8 cellular contexts compared by ENCODE assay signal in genomic region chr1:154955718-154956513, GRCh38. TPM values are rescaled to one million over a fixed set of nuclear protein-coding genes. Genes with fewer than 3 reads are reported as not detected.
DNase-seq lines count a peak whose midpoint lies in the region; ATAC-seq and TF ChIP-seq lines count a peak whose summit lies in the region.

PBXIP1 (minus strand) TSS chr1:154956099; CDS start chr1:154953721, 2,378 bp downstream.

- under 1% methylated on average over 16 of the region's 18 CpGs for WGBS in mammary epithelial cell (ENCODE audit: low coverage, missing lambda C conversion rate)

- CTCF ChIA-PET in mammary epithelial cell (lab: Charles Lee; ENCODE audit: low non-redundant PET), result interaction anchor here (0.5 to 0.7 kb wide), 2 partner anchors 106 to 422 kb away, joined by 3 to 5 read pairs; no protein-coding TSS in a partner anchor

- intact Hi-C loops in mammary epithelial cell (cut with micrococcal nuclease), result no loop called here

- H3K27me3 ChIP-seq in WERI-Rb-1 (ENCODE audit: insufficient read depth, low read depth, severe bottlenecking) (no peaks in the 10 kb centered on the region), mammary epithelial cell (ENCODE audit: insufficient read depth, low read length) (no peaks in the 10 kb centered on the region)

- peaks cover 20% of the 10 kb centered on the region for H3K4me1 ChIP-seq in mammary epithelial cell (ENCODE audit: insufficient read depth, low read length)

- peak within 1 kb of the TSS; percentile 85 for H2AFZ ChIP-seq in mammary epithelial cell (ENCODE audit: low read depth, low read length)

- H3K9me3 ChIP-seq in WERI-Rb-1 (ENCODE audit: severe bottlenecking) (no peaks in the 10 kb centered on the region), mammary epithelial cell (replicated peaks; ENCODE audit: insufficient read depth, low read length) (no peaks in the 10 kb centered on the region), iPS-18c (ENCODE audit: control insufficient read depth, insufficient read depth, low read length) (no peaks in the 10 kb centered on the region)

- DNase-seq in 8988T (peak; percentile 95), NCI-H2227 treated with DMSO at 0.1 percent for 48 hours (lab: John Stamatoyannopoulos, UW) (peak; percentile 88), WERI-Rb-1 (peak; percentile 98), mammary epithelial cell (peak; percentile 85), skeletal muscle cell (ENCODE audit: low read depth) (peak; percentile 63)

- H3K27ac ChIP-seq in WERI-Rb-1 (peak within 1 kb of the TSS; percentile 88), mammary epithelial cell (ENCODE audit: insufficient read depth, low read depth, low read length) (peak within 1 kb of the TSS; percentile 69)

- H3K4me3 ChIP-seq in WERI-Rb-1 (ENCODE audit: low read depth, low read length), result peak within 1 kb of the TSS; percentile 58
- peak within 1 kb of the TSS; percentile 56 to 65 (median 59) for H3K4me3 ChIP-seq in mammary epithelial cell (replicated peaks in 1 of 3; ENCODE audit: insufficient read depth in 1 of 3, low read depth in 2 of 3, low read length in 3 of 3)
- H3K4me3 ChIP-seq in iPS-18c (ENCODE audit: insufficient read depth, low read depth, low read length), result peak within 1 kb of the TSS; percentile 59
- H3K4me3 ChIP-seq in skeletal muscle cell (ENCODE audit: low read depth, low read length), result peak within 1 kb of the TSS; percentile 65

- peak within 1 kb of the TSS; percentile 96 for H3K4me2 ChIP-seq in mammary epithelial cell (ENCODE audit: insufficient read depth, low read depth, low read length)

- H3K79me2 ChIP-seq in mammary epithelial cell (ENCODE audit: insufficient read depth, low read length), result peaks cover 9% of the 10 kb centered on the region

- peak; percentile 27; the same call in 1 of the 2 replicates for TF ChIP-seq CTCF in WERI-Rb-1 (IDR thresholded peaks at IDR 0.05; ENCODE audit: low read depth, low read length)
- peak in 1 of 2 donors; percentile 41 for TF ChIP-seq CTCF in mammary epithelial cell (conservative IDR thresholded peaks at IDR 0.05 in 1 of 2, IDR thresholded peaks at IDR 0.05 in 1 of 2; ENCODE audit: extremely low read depth in 1 of 2, insufficient read depth in 1 of 2, low read depth in 1 of 2, low read length in 2 of 2)

- in situ Hi-C loops in mammary epithelial cell (cut with MboI; ENCODE audit: low sequenced_read_pairs in 2 of 2), result no loop called here

- H3K36me3 ChIP-seq in WERI-Rb-1 (peaks cover 35% of the 10 kb centered on the region), mammary epithelial cell (ENCODE audit: insufficient read depth, low read length) (no peaks in the 10 kb centered on the region)

- H3K9ac ChIP-seq in mammary epithelial cell (ENCODE audit: insufficient read depth, low read length), result peak within 1 kb of the TSS; percentile 55

- peak; percentile 53 for ATAC-seq in GM18520 (IDR thresholded peaks at IDR 0.05; ENCODE audit: unreplicated experiment)
- ATAC-seq in HG03196 (IDR thresholded peaks at IDR 0.05; ENCODE audit: unreplicated experiment), result peak; percentile 39

- dilution Hi-C loops in mammary epithelial cell (cut with HindIII; ENCODE audit: low sequenced_read_pairs), result loop anchor here (5.0 kb wide), 3 partner anchors 36 to 106 kb away; partner anchors contain the start of genes EFNA4 and LENEP

- H4K20me1 ChIP-seq in mammary epithelial cell (ENCODE audit: insufficient read depth, low read length), result no peaks in the 10 kb centered on the region

- BruUV-seq in mammary epithelial cell (replicated peaks; lab: Mats Ljungman, UMichigan), result no TSS peak

RNA-seq across cellular contexts. Expression of gene PBXIP1, which starts in this region (rescaled TPM):
- total RNA-seq in mammary epithelial cell, result 10 to 100 TPM; 17.7 to 52.0 TPM
- polyA plus RNA-seq in mammary epithelial cell, result 11.0 TPM
- 26.3 TPM for polyA minus RNA-seq in mammary epithelial cell

Comparison
In these comparisons a context has a peak if more than half of its experiments do, and no peak if none do; other contexts are left out.
1. Peak in every context shown above with its lines: DNase-seq, ATAC-seq, H3K4me3 ChIP-seq and H3K27ac ChIP-seq.